ENCODE assay signal across 8 cellular contexts in the genomic region with DNA sequence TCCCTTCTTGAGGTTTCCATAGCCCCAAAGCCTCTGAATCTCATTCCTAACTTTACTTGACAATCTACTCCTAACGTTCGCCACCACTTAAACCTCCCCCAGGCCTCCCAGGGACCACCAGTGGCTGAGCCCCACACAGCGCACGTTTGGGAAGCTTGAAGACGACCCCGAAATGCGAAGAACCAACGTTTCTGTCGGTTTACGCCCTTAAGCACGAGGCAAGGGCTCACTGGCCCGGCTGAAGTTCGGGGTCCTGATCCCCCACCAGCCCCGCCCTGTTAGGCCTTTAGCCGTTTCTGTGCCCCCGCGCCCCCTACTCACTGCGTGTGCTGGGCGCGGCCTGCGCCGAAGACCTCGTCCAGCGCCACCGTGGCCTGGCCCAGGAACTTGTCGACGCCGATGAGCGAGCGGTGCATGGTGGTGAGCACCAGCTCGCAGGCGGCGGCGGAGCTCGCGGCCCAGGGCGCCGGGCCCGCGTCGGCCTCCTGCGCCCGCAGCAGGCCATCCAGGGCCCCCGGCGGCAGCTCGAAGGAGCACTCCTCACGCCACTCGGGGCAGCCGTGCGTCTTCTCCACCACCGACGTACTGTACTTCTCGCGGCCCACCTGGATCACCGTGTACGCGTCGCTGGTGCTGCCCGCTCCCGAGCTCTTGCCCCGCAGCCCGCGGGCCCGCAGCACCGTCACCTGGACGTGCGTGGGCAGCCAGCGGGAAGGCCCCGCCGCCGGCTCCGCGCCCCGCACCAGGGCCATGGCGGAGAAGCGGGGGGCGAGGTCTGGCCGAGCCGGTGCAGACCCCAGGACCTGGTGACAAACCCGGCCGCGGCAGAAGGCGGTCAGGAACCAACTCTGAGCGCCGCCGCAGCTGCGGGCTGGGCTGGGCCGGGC. TPM values are rescaled to one million over a fixed set of nuclear protein-coding genes. Genes with fewer than 3 reads are reported as not detected.
DNase-seq lines count a peak whose midpoint lies in the region; ATAC-seq, FAIRE-seq and TF ChIP-seq lines count a peak whose summit lies in the region.

No MANE protein-coding gene starts in this region.

- TF ChIP-seq POLR2A in erythroblast (IDR thresholded peaks at IDR 0.05; ENCODE audit: low read length) = no peak

- CTCF ChIA-PET in BJ (lab: Yijun Ruan, JAX) = interaction anchor here (0.5 to 3.9 kb wide), 8 partner anchors 9 to 100 kb away, joined by 3 to 24 read pairs (median 4); no protein-coding TSS in a partner anchor

- no peaks in the 10 kb centered on the region for H3K36me3 ChIP-seq in BJ (ENCODE audit: control insufficient read depth, insufficient read depth, low read length)

- H3K27me3 ChIP-seq in BJ (ENCODE audit: control insufficient read depth, insufficient read depth, low read length) = no peaks in the 10 kb centered on the region

- ATAC-seq in GM19324 (IDR thresholded peaks at IDR 0.05; ENCODE audit: low FRiP score, unreplicated experiment) (peak; percentile 15), HG03521 (IDR thresholded peaks at IDR 0.05; ENCODE audit: unreplicated experiment) (peak; percentile 23)

- TF ChIP-seq CTCF in BJ (IDR thresholded peaks at IDR 0.05; ENCODE audit: insufficient read depth, low read depth, low read length) = no peak

- POLR2A ChIA-PET in BJ (lab: Charles Lee) = no interaction called here

- no peak for DNase-seq in BJ (ENCODE audit: low read depth)
- DNase-seq in activated CD4-positive, alpha-beta T cell treated with anti-CD3 and anti-CD28 coated beads for 4 hours = peak; percentile 14 to 25
- peak; percentile 23 to 34 for DNase-seq in erythroblast (lab: John Stamatoyannopoulos, UW)
- DNase-seq in myocyte (ENCODE audit: low read depth) = peak; percentile 45
- peak; percentile 61 for DNase-seq in urothelium cell line (ENCODE audit: low spot score)
- DNase-seq in KG1 (lab: John Stamatoyannopoulos, UW) = no peak

- H3K4me3 ChIP-seq in BJ (ENCODE audit: low read depth, low read length) = peak overlapping the region; percentile 69

- no peak for FAIRE-seq in urothelium cell line (lab: Jason Lieb, UNC)

RNA-seq across cellular contexts. Expression of a gene that starts 0.5 kb away (rescaled TPM):
- 42.5 and 52.0 TPM in 2 replicates for polyA plus RNA-seq in BJ (2011; rRNA removed)
- polyA minus RNA-seq in BJ (2011; rRNA and poly(A)+ RNA removed) = 40.6 and 48.1 TPM in 2 replicates
- 87.2 and 111 TPM in 2 replicates for total RNA-seq in myocyte
- polyA plus RNA-seq in myocyte (2012) = 68.6 TPM

RNA-seq across cellular contexts. Expression of a gene that starts 40.8 kb away (rescaled TPM):
- 10.8 and 11.5 TPM in 2 replicates for polyA plus RNA-seq in BJ (2011; rRNA removed)
- polyA minus RNA-seq in BJ (2011; rRNA and poly(A)+ RNA removed) = 13.8 and 22.9 TPM in 2 replicates
- total RNA-seq in myocyte = 8.0 and 9.5 TPM in 2 replicates
- polyA plus RNA-seq in myocyte (2012) = 8.8 TPM

Comparison
In these comparisons a context has a peak if more than half of its experiments do, and no peak if none do; other contexts are left out.
1. DNase-seq: peak in activated CD4-positive, alpha-beta T cell treated with anti-CD3 and anti-CD28 coated beads for 4 hours (2 of 2), erythroblast (2 of 2), myocyte (single experiment) and urothelium cell line (single experiment); none in BJ (single experiment) and KG1 (single experiment).